In genomic region chr12:51954465-51955361, GRCh38 we compare ENCODE assay signal across 8 cellular contexts. TPM values are rescaled to one million over a fixed set of nuclear protein-coding genes. Genes with fewer than 3 reads are reported as not detected.
DNase-seq lines count a peak whose midpoint lies in the region; ATAC-seq and TF ChIP-seq lines count a peak whose summit lies in the region.

No MANE protein-coding gene starts in this region.

- H3K4me3 Mint-ChIP-seq in activated CD8-positive, alpha-beta T cell treated with anti-CD3 and anti-CD28 coated beads for 36 hours = no peak overlapping the region
- no peak overlapping the region for H3K4me3 Mint-ChIP-seq in activated CD8-positive, alpha-beta T cell treated with anti-CD3 and anti-CD28 coated beads, Interleukin-2, amount 10 ng/mL, durations not matched to agents 7 days and 5 days

- TF ChIP-seq POLR2A in tibial nerve (IDR thresholded peaks at IDR 0.05) = no peak

- H3K4me3 ChIP-seq in adipocyte (ENCODE audit: low read length) (peak overlapping the region; percentile 95), tibial nerve (no peak overlapping the region)

- H3K9me3 ChIP-seq in adipocyte (ENCODE audit: control insufficient read depth, low read length) (no peaks in the 10 kb centered on the region), tibial nerve (no peaks in the 10 kb centered on the region)

- H3K4me1 ChIP-seq in adipocyte (ENCODE audit: control insufficient read depth, insufficient read depth, low read length) = peaks cover 54% of the 10 kb centered on the region
- H3K4me1 ChIP-seq in tibial nerve = peaks cover 0 to 62% (median 38%) of the 10 kb centered on the region in 4 donors

- no peak for TF ChIP-seq EP300 in tibial nerve (IDR thresholded peaks at IDR 0.05)

- H3K27ac ChIP-seq in tibial nerve = peak overlapping the region in 3 of 4 donors; percentile 93 to 97 (median 94)

- H3K36me3 ChIP-seq in adipocyte (ENCODE audit: control insufficient read depth, insufficient read depth, low read length, severe bottlenecking) (no peaks in the 10 kb centered on the region), tibial nerve (no peaks in the 10 kb centered on the region)

- no peak for DNase-seq in activated CD8-positive, alpha-beta T cell treated with anti-CD3 and anti-CD28 coated beads for 36 hours
- DNase-seq in activated CD8-positive, alpha-beta T cell treated with anti-CD3 and anti-CD28 coated beads, Interleukin-2, amount 10 ng/mL, durations not matched to agents 7 days and 5 days = no peak
- peak; percentile 44 for DNase-seq in adipocyte (ENCODE audit: low read depth)
- peak; percentile 45 for DNase-seq in left lobe of liver (ENCODE audit: low spot score)
- DNase-seq in tibial nerve (ENCODE audit: low spot score in 2 of 2) = no peak
- no peak for DNase-seq in NCI-H2227 (lab: John Stamatoyannopoulos, UW; ENCODE audit: unreplicated experiment)
- DNase-seq in AG20443 (ENCODE audit: low spot score) = no peak
- DNase-seq in epidermal melanocyte (ENCODE audit: insufficient read length, low spot score) = no peak

- no peaks in the 10 kb centered on the region for H3K9me3 Mint-ChIP-seq in activated CD8-positive, alpha-beta T cell treated with anti-CD3 and anti-CD28 coated beads for 36 hours
- no peaks in the 10 kb centered on the region for H3K9me3 Mint-ChIP-seq in activated CD8-positive, alpha-beta T cell treated with anti-CD3 and anti-CD28 coated beads, Interleukin-2, amount 10 ng/mL, durations not matched to agents 7 days and 5 days (ENCODE audit: insufficient read depth)

- H3K27me3 ChIP-seq in adipocyte (replicated peaks; ENCODE audit: control insufficient read depth, insufficient read depth, low read length) = no peaks in the 10 kb centered on the region
- no peaks in the 10 kb centered on the region for H3K27me3 ChIP-seq in tibial nerve

- TF ChIP-seq CTCF in activated CD8-positive, alpha-beta T cell treated with anti-CD3 and anti-CD28 coated beads for 36 hours (IDR thresholded peaks at IDR 0.05) = no peak
- no peak for TF ChIP-seq CTCF in tibial nerve (IDR thresholded peaks at IDR 0.05)

- peaks cover 5% of the 10 kb centered on the region for H3K27me3 Mint-ChIP-seq in activated CD8-positive, alpha-beta T cell treated with anti-CD3 and anti-CD28 coated beads for 36 hours
- H3K27me3 Mint-ChIP-seq in activated CD8-positive, alpha-beta T cell treated with anti-CD3 and anti-CD28 coated beads, Interleukin-2, amount 10 ng/mL, durations not matched to agents 7 days and 5 days (ENCODE audit: low read depth) = peaks cover 12% of the 10 kb centered on the region

- H3K4me1 Mint-ChIP-seq in activated CD8-positive, alpha-beta T cell treated with anti-CD3 and anti-CD28 coated beads for 36 hours (ENCODE audit: low read depth) = peaks cover 40% of the 10 kb centered on the region
- peaks cover 27% of the 10 kb centered on the region for H3K4me1 Mint-ChIP-seq in activated CD8-positive, alpha-beta T cell treated with anti-CD3 and anti-CD28 coated beads, Interleukin-2, amount 10 ng/mL, durations not matched to agents 7 days and 5 days (ENCODE audit: low read depth)

- WGBS in tibial nerve, 2 donors = 53 to 63% methylated on average over 7 of the region's 7 CpGs

- CTCF ChIA-PET in activated CD8-positive, alpha-beta T cell treated with anti-CD3 and anti-CD28 coated beads for 36 hours (lab: Charles Lee) = interaction anchor here (1.0 to 5.7 kb wide), 7 partner anchors 13 to 70 kb away, joined by 3 to 29 read pairs (median 4); no protein-coding TSS in a partner anchor
- CTCF ChIA-PET in activated CD8-positive, alpha-beta T cell treated with anti-CD3 and anti-CD28 coated beads, Interleukin-2, amount 10 ng/mL, durations not matched to agents 7 days and 5 days (lab: Charles Lee) = interaction anchor here (1.5 to 3.2 kb wide), 4 partner anchors 12 to 78 kb away, joined by 4 to 20 read pairs (median 8); no protein-coding TSS in a partner anchor

- intact Hi-C loops in activated CD8-positive, alpha-beta T cell treated with anti-CD3 and anti-CD28 coated beads for 36 hours (cut with micrococcal nuclease) = no loop called here

- peaks cover 4% of the 10 kb centered on the region for H3K36me3 Mint-ChIP-seq in activated CD8-positive, alpha-beta T cell treated with anti-CD3 and anti-CD28 coated beads for 36 hours (ENCODE audit: low read depth)
- no peaks in the 10 kb centered on the region for H3K36me3 Mint-ChIP-seq in activated CD8-positive, alpha-beta T cell treated with anti-CD3 and anti-CD28 coated beads, Interleukin-2, amount 10 ng/mL, durations not matched to agents 7 days and 5 days (ENCODE audit: low read depth)

- POLR2A ChIA-PET in activated CD8-positive, alpha-beta T cell treated with anti-CD3 and anti-CD28 coated beads for 36 hours (lab: Charles Lee) = interaction anchor here (0.9 to 2.3 kb wide), 4 partner anchors 11 to 83 kb away, joined by 3 to 8 read pairs (median 3); no protein-coding TSS in a partner anchor
- POLR2A ChIA-PET in activated CD8-positive, alpha-beta T cell treated with anti-CD3 and anti-CD28 coated beads, Interleukin-2, amount 10 ng/mL, durations not matched to agents 7 days and 5 days (lab: Charles Lee) = no interaction called here

- no peak for ATAC-seq in activated CD8-positive, alpha-beta T cell treated with anti-CD3 and anti-CD28 coated beads for 36 hours
- no peak for ATAC-seq in activated CD8-positive, alpha-beta T cell treated with anti-CD3 and anti-CD28 coated beads, Interleukin-2, amount 10 ng/mL, durations not matched to agents 7 days and 5 days
- peak; percentile 8 for ATAC-seq in left lobe of liver

- H3K27ac Mint-ChIP-seq in activated CD8-positive, alpha-beta T cell treated with anti-CD3 and anti-CD28 coated beads for 36 hours = peak overlapping the region; percentile 44
- H3K27ac Mint-ChIP-seq in activated CD8-positive, alpha-beta T cell treated with anti-CD3 and anti-CD28 coated beads, Interleukin-2, amount 10 ng/mL, durations not matched to agents 7 days and 5 days = no peak overlapping the region

- H3K9ac ChIP-seq in adipocyte (ENCODE audit: low read length) = peak overlapping the region; percentile 98

RNA-seq across cellular contexts. Expression of gene ACVR1B, which starts 3.2 kb away (rescaled TPM):
- total RNA-seq in activated CD8-positive, alpha-beta T cell treated with anti-CD3 and anti-CD28 coated beads for 36 hours = 1 to 10 TPM; 7.5 to 8.6 TPM
- total RNA-seq in activated CD8-positive, alpha-beta T cell treated with anti-CD3 and anti-CD28 coated beads, Interleukin-2, amount 10 ng/mL, durations not matched to agents 7 days and 5 days = 1 to 10 TPM; 7.8 to 8.8 TPM
- total RNA-seq in left lobe of liver = 28.0 TPM
- total RNA-seq in tibial nerve = 10 to 100 TPM; 11.6 to 19.8 (median 17.1) TPM

RNA-seq across cellular contexts. Expression of gene ACVRL1, which starts 47.4 kb away (rescaled TPM):
- total RNA-seq in activated CD8-positive, alpha-beta T cell treated with anti-CD3 and anti-CD28 coated beads for 36 hours = not detected
- total RNA-seq in activated CD8-positive, alpha-beta T cell treated with anti-CD3 and anti-CD28 coated beads, Interleukin-2, amount 10 ng/mL, durations not matched to agents 7 days and 5 days = not detected
- 7.1 TPM for total RNA-seq in left lobe of liver
- 100 to 1,000 TPM in 1 of 4 donors, 10 to 100 TPM in 3; 68.4 to 318 (median 80.7) TPM for total RNA-seq in tibial nerve

RNA-seq across cellular contexts. Expression of gene TAMALIN, which starts 52.0 kb away (rescaled TPM):
- total RNA-seq in activated CD8-positive, alpha-beta T cell treated with anti-CD3 and anti-CD28 coated beads for 36 hours = 10 to 100 TPM; 26.0 to 26.4 TPM
- total RNA-seq in activated CD8-positive, alpha-beta T cell treated with anti-CD3 and anti-CD28 coated beads, Interleukin-2, amount 10 ng/mL, durations not matched to agents 7 days and 5 days = 10 to 100 TPM; 11.0 to 12.5 TPM
- total RNA-seq in left lobe of liver = 5.5 TPM
- total RNA-seq in tibial nerve = 10 to 100 TPM; 30.6 to 54.0 (median 37.8) TPM

Comparison
In these comparisons a context has a peak if more than half of its experiments do, and no peak if none do; other contexts are left out.
1. DNase-seq: peak in adipocyte (single experiment) and left lobe of liver (single experiment); none in activated CD8-positive, alpha-beta T cell treated with anti-CD3 and anti-CD28 coated beads for 36 hours (single experiment), activated CD8-positive, alpha-beta T cell treated with anti-CD3 and anti-CD28 coated beads, Interleukin-2, amount 10 ng/mL, durations not matched to agents 7 days and 5 days (single experiment), tibial nerve (0 of 2), NCI-H2227 (single experiment), AG20443 (single experiment) and epidermal melanocyte (single experiment).